ENCODE assay signal across 3 cellular contexts in the genomic region with DNA sequence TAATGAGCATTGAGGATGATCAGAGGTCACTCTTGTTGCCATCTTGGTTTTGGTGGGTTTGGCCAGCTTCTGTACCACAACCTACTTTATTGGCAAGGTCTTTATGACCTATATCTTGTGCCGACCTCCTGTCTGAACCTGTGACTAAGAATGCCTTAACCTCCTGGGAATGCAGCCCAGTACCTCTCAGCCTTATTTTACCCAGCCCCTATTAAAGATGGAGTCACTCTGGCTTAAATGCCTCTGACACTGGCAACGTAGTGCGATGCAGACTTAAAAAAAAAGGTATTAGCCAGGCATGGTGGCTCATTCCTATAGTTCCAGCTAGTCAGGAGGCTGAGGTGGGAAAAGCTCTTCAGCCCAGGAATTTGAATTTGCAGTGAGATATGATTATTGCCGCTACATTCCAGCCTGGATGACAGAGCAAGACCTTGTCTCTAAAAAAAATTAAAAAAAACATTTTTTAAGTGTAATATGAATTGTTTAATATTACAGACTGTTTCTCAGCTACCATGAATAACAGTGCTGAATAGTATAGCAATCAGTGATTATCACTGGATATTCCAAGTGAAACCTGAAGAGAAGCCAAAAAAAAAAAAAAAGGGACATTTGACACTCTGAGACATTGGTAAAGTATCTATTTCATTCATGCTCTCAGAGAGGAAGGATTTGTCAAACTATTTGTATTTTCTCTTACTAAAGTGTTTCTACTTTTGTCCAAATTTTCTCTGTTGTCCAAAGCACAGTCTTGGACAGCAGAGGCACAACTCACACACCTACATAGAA.
TF ChIP-seq lines count a peak whose summit lies in the region.

No MANE protein-coding gene starts in this region.

TF ChIP-seq in IMR-90, 13 proteins besides CTCF, POLR2A, EP300 and RAD21:
- TF ChIP-seq, protein P1, sequence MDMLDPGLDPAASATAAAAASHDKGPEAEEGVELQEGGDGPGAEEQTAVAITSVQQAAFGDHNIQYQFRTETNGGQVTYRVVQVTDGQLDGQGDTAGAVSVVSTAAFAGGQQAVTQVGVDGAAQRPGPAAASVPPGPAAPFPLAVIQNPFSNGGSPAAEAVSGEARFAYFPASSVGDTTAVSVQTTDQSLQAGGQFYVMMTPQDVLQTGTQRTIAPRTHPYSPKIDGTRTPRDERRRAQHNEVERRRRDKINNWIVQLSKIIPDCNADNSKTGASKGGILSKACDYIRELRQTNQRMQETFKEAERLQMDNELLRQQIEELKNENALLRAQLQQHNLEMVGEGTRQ (IDR thresholded peaks at IDR 0.05; ENCODE audit: low read depth, low read length): no peak
- TF ChIP-seq NFE2L2 (IDR thresholded peaks at IDR 0.05; ENCODE audit: low read depth, low read length) (no peak), MXI1 (IDR thresholded peaks at IDR 0.05; ENCODE audit: borderline replicate concordance, low read depth, low read length) (no peak), MAFK (IDR thresholded peaks at IDR 0.05; ENCODE audit: low read depth, low read length) (no peak), CHD1 (IDR thresholded peaks at IDR 0.05; ENCODE audit: low read depth, low read length) (no peak), BHLHE40 (IDR thresholded peaks at IDR 0.05; ENCODE audit: low read depth, low read length) (no peak), ELK1 (IDR thresholded peaks at IDR 0.05; ENCODE audit: borderline replicate concordance, low read depth, low read length) (no peak)

TF ChIP-seq in SK-N-SH treated with all-trans-retinoic acid at 6 μM for 48 hours, 23 proteins besides CTCF, POLR2A, EP300 and RAD21:
- no peak for TF ChIP-seq ZC3H10 (CRISPR knock-in tag; IDR thresholded peaks at IDR 0.05)
- no peak for TF ChIP-seq RARB (CRISPR knock-in tag; IDR thresholded peaks at IDR 0.05)
- no peak for TF ChIP-seq ZNF70 (CRISPR knock-in tag; IDR thresholded peaks at IDR 0.05)
- TF ChIP-seq ISL1 (CRISPR knock-in tag; IDR thresholded peaks at IDR 0.05): no peak
- TF ChIP-seq ZNF565 (CRISPR knock-in tag; conservative IDR thresholded peaks at IDR 0.05; ENCODE audit: low read depth): no peak
- no peak for TF ChIP-seq OSR1 (CRISPR knock-in tag; IDR thresholded peaks at IDR 0.05)
- no peak for TF ChIP-seq CSDC2 (CRISPR knock-in tag; IDR thresholded peaks at IDR 0.05)
- TF ChIP-seq TSHZ2 (CRISPR knock-in tag; IDR thresholded peaks at IDR 0.05): no peak
- TF ChIP-seq ESRRG (CRISPR knock-in tag; IDR thresholded peaks at IDR 0.05): no peak
- no peak for TF ChIP-seq CREB5 (CRISPR knock-in tag; IDR thresholded peaks at IDR 0.05; ENCODE audit: low read depth)
- no peak for TF ChIP-seq ARNTL (CRISPR knock-in tag; IDR thresholded peaks at IDR 0.05; ENCODE audit: borderline replicate concordance, low read depth)
- no peak for TF ChIP-seq GLIS3 (CRISPR knock-in tag; IDR thresholded peaks at IDR 0.05)
- no peak for TF ChIP-seq TOX (CRISPR knock-in tag; IDR thresholded peaks at IDR 0.05; ENCODE audit: borderline replicate concordance)
- TF ChIP-seq, protein P2, sequence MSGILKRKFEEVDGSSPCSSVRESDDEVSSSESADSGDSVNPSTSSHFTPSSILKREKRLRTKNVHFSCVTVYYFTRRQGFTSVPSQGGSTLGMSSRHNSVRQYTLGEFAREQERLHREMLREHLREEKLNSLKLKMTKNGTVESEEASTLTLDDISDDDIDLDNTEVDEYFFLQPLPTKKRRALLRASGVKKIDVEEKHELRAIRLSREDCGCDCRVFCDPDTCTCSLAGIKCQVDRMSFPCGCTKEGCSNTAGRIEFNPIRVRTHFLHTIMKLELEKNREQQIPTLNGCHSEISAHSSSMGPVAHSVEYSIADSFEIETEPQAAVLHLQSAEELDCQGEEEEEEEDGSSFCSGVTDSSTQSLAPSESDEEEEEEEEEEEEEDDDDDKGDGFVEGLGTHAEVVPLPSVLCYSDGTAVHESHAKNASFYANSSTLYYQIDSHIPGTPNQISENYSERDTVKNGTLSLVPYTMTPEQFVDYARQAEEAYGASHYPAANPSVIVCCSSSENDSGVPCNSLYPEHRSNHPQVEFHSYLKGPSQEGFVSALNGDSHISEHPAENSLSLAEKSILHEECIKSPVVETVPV (CRISPR knock-in tag; IDR thresholded peaks at IDR 0.05): no peak

TF ChIP-seq in HepG2, 621 proteins besides CTCF, POLR2A, EP300 and RAD21:
- no peak for TF ChIP-seq ZNF746 (CRISPR knock-in tag; IDR thresholded peaks at IDR 0.05)
- TF ChIP-seq ZNF543 (CRISPR knock-in tag; IDR thresholded peaks at IDR 0.05): no peak
- TF ChIP-seq ZNF747 (CRISPR knock-in tag; IDR thresholded peaks at IDR 0.05; ENCODE audit: borderline replicate concordance): no peak
- no peak for TF ChIP-seq MYNN (CRISPR knock-in tag; IDR thresholded peaks at IDR 0.05; ENCODE audit: low read depth)
- no peak for TF ChIP-seq FOXM1 (CRISPR knock-in tag; IDR thresholded peaks at IDR 0.05)
- no peak for TF ChIP-seq SCMH1 (CRISPR knock-in tag; IDR thresholded peaks at IDR 0.05; ENCODE audit: borderline replicate concordance)
